In the genomic region with DNA sequence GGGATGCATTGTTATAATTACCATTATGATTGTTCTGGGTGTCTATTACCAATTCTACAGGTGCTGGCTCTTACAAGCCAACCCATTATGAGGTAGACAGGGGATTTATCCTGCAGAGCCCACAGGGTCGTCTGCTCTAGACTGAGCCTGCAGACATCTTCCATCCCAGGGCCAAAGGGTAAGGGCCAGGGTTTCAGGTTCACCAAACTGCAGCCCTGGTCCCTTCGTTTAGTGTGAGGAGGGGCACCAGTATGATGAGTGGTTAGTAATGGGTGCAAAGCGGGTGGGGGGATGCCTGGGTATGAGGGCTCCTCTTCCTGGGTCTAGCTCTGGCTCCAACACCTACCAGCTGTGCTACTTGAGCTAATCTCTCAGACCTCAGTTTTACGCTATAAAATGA, we compare ENCODE assay signal across 15 cellular contexts. TPM values are rescaled to one million over a fixed set of nuclear protein-coding genes. Genes with fewer than 3 reads are reported as not detected.
A peak's percentile ranks its signal among the peaks of the same experiment; 100 is the strongest.
DNase-seq lines count a peak whose midpoint lies in the region; ATAC-seq and TF ChIP-seq lines count a peak whose summit lies in the region.
"Had no signal": no experiment of that assay in that cellular context is flagged by ENCODE, and none has a peak within 500 bp of the region (broad histone marks: within the 10 kb centered on the region; RNA-seq: fewer than 3 reads in every experiment).

No MANE protein-coding gene starts in this region.

- H3K27ac ChIP-seq in esophagus muscularis mucosa (replicated peaks in 1 of 4), result peak overlapping the region; percentile 93 to 100 (median 98)

- H3K4me1 Mint-ChIP-seq in activated naive CD4-positive, alpha-beta T cell treated with anti-CD3 and anti-CD28 coated beads for 36 hours (ENCODE audit: low read depth), result peaks cover 65% of the 10 kb centered on the region
- peaks cover 16 to 33% (median 24%) of the 10 kb centered on the region in 3 donors for H3K4me1 Mint-ChIP-seq in IgD-negative memory B cell
- peaks cover 73% of the 10 kb centered on the region for H3K4me1 Mint-ChIP-seq in stimulated activated memory B cell treated with anti-CD40 and anti-IgM and Interleukin-4, amounts not matched to agents 10 μg/mL and 1 μg/mL and 100 μg/mL, for 72 hours

- WGBS in esophagus muscularis mucosa, result 84% methylated on average over 3 of the region's 4 CpGs

- peaks cover 33% of the 10 kb centered on the region for H3K36me3 Mint-ChIP-seq in activated naive CD4-positive, alpha-beta T cell treated with anti-CD3 and anti-CD28 coated beads for 36 hours (ENCODE audit: low read depth)
- peaks cover 7 to 27% of the 10 kb centered on the region in 2 donors for H3K36me3 Mint-ChIP-seq in activated naive CD4-positive, alpha-beta T cell treated with anti-CD3 and anti-CD28 coated beads, Interleukin-2, amount 50 U/mL, for 72 hours
- peaks cover 3% of the 10 kb centered on the region for H3K36me3 Mint-ChIP-seq in IgD-negative memory B cell
- H3K36me3 Mint-ChIP-seq in stimulated activated memory B cell treated with anti-CD40 and anti-IgM and Interleukin-4, amounts not matched to agents 10 μg/mL and 1 μg/mL and 100 μg/mL, for 72 hours, result peaks cover 17% of the 10 kb centered on the region

- no peak for DNase-seq in activated naive CD4-positive, alpha-beta T cell treated with anti-CD3 and anti-CD28 coated beads for 36 hours
- no peak for DNase-seq in activated naive CD4-positive, alpha-beta T cell treated with anti-CD3 and anti-CD28 coated beads, Interleukin-2, amount 50 U/mL, for 72 hours (ENCODE audit: low spot score in 2 of 2)
- DNase-seq in esophagus muscularis mucosa (ENCODE audit: extremely low spot score), result no peak
- DNase-seq in GM19240 (ENCODE audit: insufficient read length, low spot score), result no peak
- no peak for DNase-seq in cerebellum (ENCODE audit: low spot score)
- DNase-seq: anterior cingulate cortex; foreskin melanocyte; NK-92 treated with Interleukin-12 subunit alpha and Interleukin-12 subunit beta, amount 100 ng/mL, for 24 hours; retina; RPMI8226 had no signal

- H3K9me3 ChIP-seq in esophagus muscularis mucosa, result no peaks in the 10 kb centered on the region

- H3K4me1 ChIP-seq in esophagus muscularis mucosa, result peaks cover 74 to 92% (median 86%) of the 10 kb centered on the region in 4 donors

- intact Hi-C loops in activated naive CD4-positive, alpha-beta T cell treated with anti-CD3 and anti-CD28 coated beads for 36 hours (cut with micrococcal nuclease), result loop anchor here (5.0 kb wide), 3 partner anchors 102 to 427 kb away; partner anchors contain the start of genes CIAO1, KANSL3 and TMEM127
- intact Hi-C loops in esophagus muscularis mucosa (cut with DNase I), result no loop called here

- H3K27ac Mint-ChIP-seq in activated naive CD4-positive, alpha-beta T cell treated with anti-CD3 and anti-CD28 coated beads for 36 hours, result peak overlapping the region; percentile 61
- H3K27ac Mint-ChIP-seq in activated naive CD4-positive, alpha-beta T cell treated with anti-CD3 and anti-CD28 coated beads, Interleukin-2, amount 50 U/mL, for 72 hours, result no peak overlapping the region
- peak overlapping the region in 2 of 3 donors; percentile 7 to 97 for H3K27ac Mint-ChIP-seq in IgD-negative memory B cell
- H3K27ac Mint-ChIP-seq in stimulated activated memory B cell treated with anti-CD40 and anti-IgM and Interleukin-4, amounts not matched to agents 10 μg/mL and 1 μg/mL and 100 μg/mL, for 72 hours, result peak overlapping the region; percentile 94

- H3K36me3 ChIP-seq in esophagus muscularis mucosa, result no peaks in the 10 kb centered on the region

- CTCF ChIA-PET in activated naive CD4-positive, alpha-beta T cell treated with anti-CD3 and anti-CD28 coated beads for 36 hours (lab: Charles Lee), result interaction anchor here (1.1 to 3.1 kb wide), 2 partner anchors 19 to 23 kb away, joined by 3 to 18 read pairs; no protein-coding TSS in a partner anchor

- no peaks in the 10 kb centered on the region for H3K27me3 ChIP-seq in esophagus muscularis mucosa

- no peak for TF ChIP-seq EP300 in esophagus muscularis mucosa (IDR thresholded peaks at IDR 0.05)

- no peak for TF ChIP-seq POLR2A in esophagus muscularis mucosa (IDR thresholded peaks at IDR 0.05; ENCODE audit: low read depth)

- H3K27me3 Mint-ChIP-seq in activated naive CD4-positive, alpha-beta T cell treated with anti-CD3 and anti-CD28 coated beads for 36 hours (ENCODE audit: low read depth), result no peaks in the 10 kb centered on the region
- H3K27me3 Mint-ChIP-seq in IgD-negative memory B cell, result no peaks in the 10 kb centered on the region
- H3K27me3 Mint-ChIP-seq in stimulated activated memory B cell treated with anti-CD40 and anti-IgM and Interleukin-4, amounts not matched to agents 10 μg/mL and 1 μg/mL and 100 μg/mL, for 72 hours, result no peaks in the 10 kb centered on the region

- H3K9me3 Mint-ChIP-seq in activated naive CD4-positive, alpha-beta T cell treated with anti-CD3 and anti-CD28 coated beads for 36 hours, result no peaks in the 10 kb centered on the region
- no peaks in the 10 kb centered on the region for H3K9me3 Mint-ChIP-seq in activated naive CD4-positive, alpha-beta T cell treated with anti-CD3 and anti-CD28 coated beads, Interleukin-2, amount 50 U/mL, for 72 hours
- H3K9me3 Mint-ChIP-seq in IgD-negative memory B cell, result no peaks in the 10 kb centered on the region
- no peaks in the 10 kb centered on the region for H3K9me3 Mint-ChIP-seq in stimulated activated memory B cell treated with anti-CD40 and anti-IgM and Interleukin-4, amounts not matched to agents 10 μg/mL and 1 μg/mL and 100 μg/mL, for 72 hours
- H3K9me3 Mint-ChIP-seq: nephron had no signal

- no peak overlapping the region for H3K4me3 Mint-ChIP-seq in activated naive CD4-positive, alpha-beta T cell treated with anti-CD3 and anti-CD28 coated beads for 36 hours
- H3K4me3 Mint-ChIP-seq in IgD-negative memory B cell, result peak overlapping the region in 1 of 4 donors; percentile 98
- H3K4me3 Mint-ChIP-seq in stimulated activated memory B cell treated with anti-CD40 and anti-IgM and Interleukin-4, amounts not matched to agents 10 μg/mL and 1 μg/mL and 100 μg/mL, for 72 hours, result no peak overlapping the region

- TF ChIP-seq CTCF in esophagus muscularis mucosa (IDR thresholded peaks at IDR 0.05), result no peak

- H3K4me3 ChIP-seq in esophagus muscularis mucosa, result no peak overlapping the region

- ATAC-seq in activated naive CD4-positive, alpha-beta T cell treated with anti-CD3 and anti-CD28 coated beads, Interleukin-2, amount 50 U/mL, for 72 hours, result no peak
- no peak for ATAC-seq in stimulated activated memory B cell treated with anti-CD40 and anti-IgM and Interleukin-4, amounts not matched to agents 10 μg/mL and 1 μg/mL and 100 μg/mL, for 72 hours
- no peak for ATAC-seq in activated CD4-positive, CD25-positive, alpha-beta regulatory T cell treated with anti-CD3 and anti-CD28 coated beads, Interleukin-2, amount 50 U/mL, for 24 hours

RNA-seq across cellular contexts. Expression of gene ARID5A, which starts 1.2 kb away (rescaled TPM):
- 100 to 1,000 TPM; 349 to 351 TPM for total RNA-seq in activated naive CD4-positive, alpha-beta T cell treated with anti-CD3 and anti-CD28 coated beads for 36 hours
- total RNA-seq in activated naive CD4-positive, alpha-beta T cell treated with anti-CD3 and anti-CD28 coated beads, Interleukin-2, amount 50 U/mL, for 72 hours, result 100 to 1,000 TPM in 1 of 2 donors, 10 to 100 TPM in 1; 51.5 to 348 TPM
- polyA plus RNA-seq in IgD-negative memory B cell, result 62.3 TPM
- total RNA-seq in esophagus muscularis mucosa, result 100 to 1,000 TPM in 1 of 4 donors, 10 to 100 TPM in 3; 26.2 to 238 (median 70.7) TPM
- 2.6 TPM for total RNA-seq in cerebellum

RNA-seq across cellular contexts. Expression of gene NEURL3, which starts 30.2 kb away (rescaled TPM):
- total RNA-seq in activated naive CD4-positive, alpha-beta T cell treated with anti-CD3 and anti-CD28 coated beads for 36 hours, result under 1 TPM; 0.48 to 0.57 TPM
- 1 to 10 TPM in 1 of 2 donors, under 1 TPM in 1; 0.14 to 2.2 TPM for total RNA-seq in activated naive CD4-positive, alpha-beta T cell treated with anti-CD3 and anti-CD28 coated beads, Interleukin-2, amount 50 U/mL, for 72 hours
- not detected for polyA plus RNA-seq in IgD-negative memory B cell
- total RNA-seq in esophagus muscularis mucosa (not detected), cerebellum (not detected)
- total RNA-seq: endothelial cell of umbilical vein had no signal
- polyA plus RNA-seq: endothelial cell of umbilical vein had no signal

Comparison
In these comparisons a context has a peak if more than half of its experiments do, and no peak if none do; other contexts are left out.
1. H3K27ac Mint-ChIP-seq: peak in activated naive CD4-positive, alpha-beta T cell treated with anti-CD3 and anti-CD28 coated beads for 36 hours (single experiment), IgD-negative memory B cell (2 of 3) and stimulated activated memory B cell treated with anti-CD40 and anti-IgM and Interleukin-4, amounts not matched to agents 10 μg/mL and 1 μg/mL and 100 μg/mL, for 72 hours (single experiment); none in activated naive CD4-positive, alpha-beta T cell treated with anti-CD3 and anti-CD28 coated beads, Interleukin-2, amount 50 U/mL, for 72 hours (0 of 2).